Comparison of ENCODE assay signal across 13 cellular contexts in genomic region chrX:153404333-153404732, GRCh38. TPM values are rescaled to one million over a fixed set of nuclear protein-coding genes. Genes with fewer than 3 reads are reported as not detected.
"Had no signal": no experiment of that assay in that cellular context is flagged by ENCODE, and none has a peak within 500 bp of the region (broad histone marks: within the 10 kb centered on the region; RNA-seq: fewer than 3 reads in every experiment).

No MANE protein-coding gene starts in this region.

RNA-seq across cellular contexts. Expression of gene PNMA6E, which starts 3.2 kb away (rescaled TPM):
- total RNA-seq: activated B cell treated with CpG ODN at 0.5 μM for 24 hours; activated CD4-positive, alpha-beta memory T cell treated with anti-CD3 and anti-CD28 coated beads for 36 hours; activated CD4-positive, alpha-beta T cell treated with anti-CD3 and anti-CD28 coated beads, Interleukin-2, amount 10 ng/mL, durations not matched to agents 24 days and 14 days; activated CD8-positive, alpha-beta T cell treated with anti-CD3 and anti-CD28 coated beads, Interleukin-2, amount 10 ng/mL, durations not matched to agents 7 days and 5 days; activated naive CD8-positive, alpha-beta T cell treated with anti-CD3 and anti-CD28 coated beads, Interleukin-2, amount 10 ng/mL, durations not matched to agents 7 days and 5 days; activated T-cell treated with anti-CD3 and anti-CD28 coated beads, Interleukin-2, amount 50 U/mL, for 4 hours; activated T-cell treated with anti-CD3 and anti-CD28 coated beads, Interleukin-2, amount 50 U/mL, for 72 hours; activated T-helper 1 cell treated with anti-CD3 and anti-CD28 coated beads, Interleukin-12 subunit alpha, Interleukin-12 subunit beta, Interleukin-2, Interleukin-4 antibody, amounts not matched to agents 30 ng/mL and 10 ng/mL and 1 ng/mL, durations not matched to agents 14 hours and 24 hours and 36 hours; activated T-helper 2 cell treated with anti-CD3 and anti-CD28 coated beads, Interferon-gamma antibody, Interleukin-2, Interleukin-4, amounts not matched to agents 10 μg/mL and 5 μg/mL and 100 μg/mL, durations not matched to agents 14 hours and 24 hours and 36 hours; ascending aorta; bronchial epithelial cell had no signal
- polyA plus RNA-seq: adipose tissue, cardiac muscle cell had no signal

RNA-seq across cellular contexts. Expression of gene ZFP92, which starts 6.9 kb away (rescaled TPM):
- polyA plus RNA-seq: cardiac muscle cell had no signal

RNA-seq across cellular contexts. Expression of gene TREX2, which starts 41.5 kb away (rescaled TPM):
- polyA plus RNA-seq: cardiac muscle cell had no signal
